ENCODE assay signal across 22 cellular contexts in genomic region chr6:168971549-168971948, GRCh38.
"Had no signal": no experiment of that assay in that cellular context is flagged by ENCODE, and none has a peak within 500 bp of the region (broad histone marks: within the 10 kb centered on the region; RNA-seq: fewer than 3 reads in every experiment).

No MANE protein-coding gene starts in this region.

- H3K4me1 Mint-ChIP-seq: IgD-negative memory B cell had no signal

- DNase-seq: Kasumi-1, MM.1S, NCI-H1092 treated with DMSO at 0.1 percent for 48 hours, NCI-H1436, NCI-H187, NCI-H2029, NCI-H2081 treated with DMSO at 0.1 percent for 48 hours, NCI-H226, NCI-H446, NCI-H510A, NCI-H524 treated with DMSO at 0.1 percent for 48 hours, NCI-H69, NCI-H774, Right ventricle myocardium superior, RPMI8226, SIG-M5, SK-N-SH, SW 1271 had no signal

- H3K4me3 ChIP-seq: K562 had no signal

- H3K27me3 Mint-ChIP-seq: IgD-negative memory B cell had no signal

- H3K27ac Mint-ChIP-seq: IgD-negative memory B cell had no signal

- H3K36me3 Mint-ChIP-seq: IgD-negative memory B cell had no signal

- H3K9me3 ChIP-seq: SK-N-SH had no signal

- H3K4me2 ChIP-seq: KMS-11, SK-N-SH had no signal

- H3K27ac ChIP-seq: HL-60, KMS-11 had no signal

- ATAC-seq: K562 had no signal

- H3K4me3 Mint-ChIP-seq: IgD-negative memory B cell had no signal

- H3K9ac ChIP-seq: KMS-11, SK-N-SH had no signal
